In the genomic region with DNA sequence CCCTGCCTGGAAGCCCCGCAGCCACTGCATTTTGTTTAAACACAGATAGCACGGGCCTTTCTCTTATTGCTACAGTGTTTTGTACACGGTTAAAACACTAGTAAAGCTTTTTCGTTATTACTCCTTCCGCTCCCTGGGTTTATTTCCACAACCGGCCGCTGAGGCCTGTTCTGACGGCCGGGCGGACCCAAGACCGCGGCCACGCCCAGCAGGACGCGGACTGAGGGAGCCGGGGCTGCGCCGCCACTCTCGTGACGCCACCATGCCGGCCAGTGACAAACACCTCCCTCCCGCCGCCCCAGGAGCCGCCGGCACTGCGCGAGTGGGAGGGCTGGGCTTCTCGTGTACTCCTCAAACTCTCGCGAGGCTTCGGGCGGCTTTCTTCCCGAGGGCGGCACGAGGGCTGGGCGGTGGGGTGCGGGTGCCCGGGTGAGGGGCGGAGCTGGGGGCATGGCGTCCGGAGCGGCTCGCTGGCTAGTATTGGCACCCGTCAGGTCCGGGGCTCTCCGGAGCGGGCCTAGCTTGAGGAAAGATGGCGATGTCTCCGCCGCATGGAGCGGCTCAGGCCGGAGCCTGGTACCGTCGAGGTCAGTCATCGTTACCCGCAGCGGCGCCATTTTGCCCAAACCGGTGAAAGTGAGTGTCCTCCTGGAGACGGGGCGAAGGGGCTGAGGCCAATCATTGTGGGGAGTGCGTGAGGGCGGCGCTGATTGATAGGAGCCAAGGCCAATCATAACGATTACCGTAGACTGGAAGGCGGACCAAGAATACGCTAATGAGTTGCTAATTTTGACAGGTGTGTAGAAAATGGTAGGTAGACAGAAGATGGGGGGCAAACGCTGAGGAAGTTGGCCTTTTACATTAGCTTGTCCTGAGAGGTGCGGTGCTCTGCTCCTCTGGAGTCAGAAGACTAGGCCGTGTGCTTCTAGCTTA, we compare ENCODE assay signal across 8 cellular contexts. TPM values are rescaled to one million over a fixed set of nuclear protein-coding genes. Genes with fewer than 3 reads are reported as not detected.
DNase-seq lines count a peak whose midpoint lies in the region; ATAC-seq lines count a peak whose summit lies in the region.

A gene with protein sequence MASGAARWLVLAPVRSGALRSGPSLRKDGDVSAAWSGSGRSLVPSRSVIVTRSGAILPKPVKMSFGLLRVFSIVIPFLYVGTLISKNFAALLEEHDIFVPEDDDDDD (plus strand): TSS at position 382 of the 933 bp plus-strand sequence. CDS start 69 bp downstream, at position 451.

- peak; percentile 99 for DNase-seq in COLO668 (lab: John Stamatoyannopoulos, UW; ENCODE audit: unreplicated experiment)
- peak; percentile 95 for DNase-seq in HT1080 (ENCODE audit: low read depth)
- peak; percentile 96 for DNase-seq in NOMO-1 treated with DMSO at 0.1 percent for 48 hours (lab: John Stamatoyannopoulos, UW; ENCODE audit: unreplicated experiment)
- peak; percentile 95 to 97 for DNase-seq in activated CD8-positive, alpha-beta memory T cell treated with anti-CD3 and anti-CD28 coated beads for 4 hours (ENCODE audit: low read depth in 2 of 2)
- DNase-seq in effector memory CD4-positive, alpha-beta T cell, result peak; percentile 96 to 98 (median 96)
- DNase-seq in medulla oblongata (ENCODE audit: extremely low spot score), result peak; percentile 99
- peak; percentile 96 for DNase-seq in stimulated activated CD8-positive, alpha-beta memory T cell treated with anti-CD3 and anti-CD28 coated beads, Interleukin-12 subunit alpha, Interleukin-12 subunit beta, amount 100 ng/mL, for 1 hour (ENCODE audit: low read depth)

- H3K9me3 ChIP-seq in effector memory CD4-positive, alpha-beta T cell (ENCODE audit: control insufficient read depth, low read length), result no peaks in the 10 kb centered on the region

- peaks cover 9% of the 10 kb centered on the region for H3K36me3 ChIP-seq in effector memory CD4-positive, alpha-beta T cell (ENCODE audit: control insufficient read depth, insufficient read depth, low read length)

- peak within 1 kb of the TSS; percentile 91 for H3K4me3 ChIP-seq in effector memory CD4-positive, alpha-beta T cell (ENCODE audit: insufficient read depth, low read depth, low read length, poor library complexity, severe bottlenecking)

- peaks cover 18% of the 10 kb centered on the region for H3K4me1 ChIP-seq in effector memory CD4-positive, alpha-beta T cell (ENCODE audit: control insufficient read depth, insufficient read depth, low read length, poor library complexity, severe bottlenecking)

- no peaks in the 10 kb centered on the region for H3K27me3 ChIP-seq in effector memory CD4-positive, alpha-beta T cell (replicated peaks; ENCODE audit: control insufficient read depth, insufficient read depth, low read length, poor library complexity, severe bottlenecking)

- H3K27ac ChIP-seq in effector memory CD4-positive, alpha-beta T cell (ENCODE audit: insufficient read depth, low read length, poor library complexity, severe bottlenecking), result peak within 1 kb of the TSS; percentile 98

- peak; percentile 78 for ATAC-seq in GM21360 (IDR thresholded peaks at IDR 0.05; ENCODE audit: unreplicated experiment)

RNA-seq across cellular contexts. Expression of the gene that starts here (rescaled TPM):
- 14.1 and 19.4 TPM in 2 replicates for total RNA-seq in HT1080 (2014; rRNA removed; shearing (Covaris generic))
- 22.4 and 28.3 TPM in 2 replicates for polyA plus RNA-seq in HT1080 (2015; cell fraction: cytosol; rRNA removed)
- polyA plus RNA-seq in HT1080 (2015; cell fraction: nucleus; rRNA removed), result 6.0 and 8.5 TPM in 2 replicates

Comparison
In these comparisons a context has a peak if more than half of its experiments do, and no peak if none do; other contexts are left out.
1. Peak in every context shown above with its lines: DNase-seq, ATAC-seq, H3K4me3 ChIP-seq and H3K27ac ChIP-seq.